In genomic region chr4:105765690-105766407, GRCh38 we compare ENCODE assay signal across 1 cellular context.
TF ChIP-seq lines count a peak whose summit lies in the region.

No MANE protein-coding gene starts in this region.

TF ChIP-seq in HCT116, 20 proteins besides CTCF, POLR2A, EP300 and RAD21 (continued from another document):
- TF ChIP-seq ATF3 (IDR thresholded peaks at IDR 0.05) = 0 out of 2 replicates have a peak, but pooled peaks have one; percentile 34
- TF ChIP-seq MAX (IDR thresholded peaks at IDR 0.05) = 0 out of 2 replicates have a peak, but pooled peaks have one; percentile 30
- peak; percentile 80; the same call in 1 of the 2 replicates for TF ChIP-seq CBX3 (IDR thresholded peaks at IDR 0.05; ENCODE audit: low read depth)
- no peak for TF ChIP-seq EZH2phosphoT487 (IDR thresholded peaks at IDR 0.05; ENCODE audit: borderline replicate concordance)
- peak; percentile 54 for TF ChIP-seq FOSL1 (IDR thresholded peaks at IDR 0.05; ENCODE audit: low read depth)
- no peak for TF ChIP-seq TCF7L2 (IDR thresholded peaks at IDR 0.05; ENCODE audit: borderline replicate concordance, extremely low read depth, insufficient read depth, insufficient read length)
- 0 out of 2 replicates have a peak, but pooled peaks have one; percentile 23 for TF ChIP-seq POLR2AphosphoS5 (IDR thresholded peaks at IDR 0.05; ENCODE audit: low read depth, low read length)
- TF ChIP-seq JUND (IDR thresholded peaks at IDR 0.05) = peak; percentile 81
- no peak for TF ChIP-seq EGR1 (IDR thresholded peaks at IDR 0.05; ENCODE audit: low read depth)
TF ChIP-seq in HCT116: peak in this region for 8.
